Comparison of ENCODE assay signal across 8 cellular contexts in genomic region chr6:35583893-35584688, GRCh38.
DNase-seq lines count a peak whose midpoint lies in the region; ATAC-seq and FAIRE-seq lines count a peak whose summit lies in the region.

No MANE protein-coding gene starts in this region.

- 26% methylated on average over 6 of the region's 6 CpGs for WGBS in right cardiac atrium
- WGBS in small intestine, 3 donors: 21 to 29% (median 24%) methylated on average over 6 of the region's 6 CpGs

- H3K27me3 ChIP-seq in right cardiac atrium (ENCODE audit: control insufficient read depth, insufficient read depth) (no peaks in the 10 kb centered on the region), small intestine (ENCODE audit: control insufficient read depth in 2 of 2, insufficient read depth in 2 of 2, low read length in 2 of 2) (no peaks in the 10 kb centered on the region)

- peak overlapping the region; percentile 66 for H3K27ac ChIP-seq in right cardiac atrium (ENCODE audit: low read length)
- no peak overlapping the region for H3K27ac ChIP-seq in small intestine (ENCODE audit: low read depth in 1 of 2, low read length in 1 of 2)

- H3K4me3 ChIP-seq in right cardiac atrium (ENCODE audit: low read length): no peak overlapping the region
- no peak overlapping the region for H3K4me3 ChIP-seq in small intestine (ENCODE audit: low read depth in 1 of 2, low read length in 2 of 2)

- DNase-seq in GF-D8 (lab: John Stamatoyannopoulos, UW): peak; percentile 31
- DNase-seq in NCI-H128 (lab: John Stamatoyannopoulos, UW; ENCODE audit: unreplicated experiment): peak; percentile 40
- peak; percentile 35 for DNase-seq in T-helper 22 cell (ENCODE audit: low read depth)
- peak in 45 of 58 donors; percentile 5 to 78 (median 33) for DNase-seq in anterior cingulate cortex (lab: John Stamatoyannopoulos, UW)
- peak; percentile 53 to 79 (median 65) for DNase-seq in right cardiac atrium
- peak; percentile 66 for DNase-seq in small intestine

- FAIRE-seq in small intestine (lab: Jason Lieb, UNC): no peak

- intact Hi-C loops in right cardiac atrium (cut with DNase I): loop anchor here (2.0 to 10.0 kb wide), 6 partner anchors 39 to 155 kb away; partner anchors contain the start of genes ARMC12 (in 3 of the 4) and FKBP5 (in 1 of the 4)

- ATAC-seq in right cardiac atrium (peak; percentile 64 to 65), HG03342 (IDR thresholded peaks at IDR 0.05; ENCODE audit: unreplicated experiment) (no peak), GM21526 (IDR thresholded peaks at IDR 0.05; ENCODE audit: low FRiP score, unreplicated experiment) (no peak)

- peaks cover 4 to 20% of the 10 kb centered on the region in 2 donors for H3K36me3 ChIP-seq in small intestine (ENCODE audit: control insufficient read depth in 2 of 2, insufficient read depth in 2 of 2, low read length in 2 of 2)

- H3K9me3 ChIP-seq in right cardiac atrium (ENCODE audit: control insufficient read depth, low read length) (no peaks in the 10 kb centered on the region), small intestine (ENCODE audit: control insufficient read depth, low read depth) (no peaks in the 10 kb centered on the region)

- H3K4me1 ChIP-seq in right cardiac atrium (ENCODE audit: control insufficient read depth, insufficient read depth, low read length) (peaks cover 7% of the 10 kb centered on the region), small intestine (ENCODE audit: control insufficient read depth in 2 of 2, insufficient read depth in 1 of 2, low read depth in 1 of 2, low read length in 1 of 2) (no peaks in the 10 kb centered on the region)

Comparison
In these comparisons a context has a peak if more than half of its experiments do, and no peak if none do; other contexts are left out.
1. ATAC-seq: peak in right cardiac atrium (2 of 2); none in HG03342 (single experiment) and GM21526 (single experiment).
2. Peak in every context shown above with its lines, with median percentiles within 50 percentile points of each other: DNase-seq.